ENCODE assay signal across 10 cellular contexts in the genomic region with DNA sequence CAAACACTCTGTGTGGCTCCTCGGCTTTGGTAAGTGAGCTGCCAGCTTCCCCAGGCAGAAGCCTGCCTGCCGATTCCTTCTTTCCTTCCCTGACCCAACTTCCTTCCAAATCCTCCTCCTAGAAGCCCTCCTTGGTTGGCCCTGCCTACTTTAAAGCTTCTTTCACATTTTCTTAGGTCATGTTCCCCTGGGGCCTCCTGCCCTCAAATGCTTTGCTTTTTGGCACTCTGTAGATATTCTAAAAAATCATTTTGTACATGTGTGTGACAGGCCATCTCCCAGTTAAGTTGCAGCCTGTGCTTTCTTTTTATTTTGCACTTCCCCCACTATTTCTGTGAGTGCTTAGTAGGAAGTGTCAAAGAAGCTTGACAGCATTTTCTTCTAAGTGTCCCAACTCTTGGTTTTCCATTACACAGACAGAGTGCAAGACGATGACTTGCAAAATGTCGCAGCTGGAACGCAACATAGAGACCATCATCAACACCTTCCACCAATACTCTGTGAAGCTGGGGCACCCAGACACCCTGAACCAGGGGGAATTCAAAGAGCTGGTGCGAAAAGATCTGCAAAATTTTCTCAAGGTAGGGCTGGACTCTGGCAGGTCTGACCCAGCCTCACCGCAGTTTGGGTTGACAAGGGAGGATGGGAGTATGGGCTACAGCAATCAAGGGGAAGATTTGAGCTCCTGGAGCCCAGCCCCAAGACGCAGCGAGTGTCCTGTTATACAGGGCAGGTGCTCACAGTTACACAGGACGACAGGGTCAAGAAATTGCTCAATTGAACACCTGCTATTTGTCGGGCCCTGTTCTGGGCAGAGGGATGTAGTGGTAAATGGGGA. TPM values are rescaled to one million over a fixed set of nuclear protein-coding genes. Genes with fewer than 3 reads are reported as not detected.
A peak's percentile ranks its signal among the peaks of the same experiment; 100 is the strongest.
DNase-seq lines count a peak whose midpoint lies in the region; ATAC-seq and TF ChIP-seq lines count a peak whose summit lies in the region.
"Had no signal": no experiment of that assay in that cellular context is flagged by ENCODE, and none has a peak within 500 bp of the region (broad histone marks: within the 10 kb centered on the region; RNA-seq: fewer than 3 reads in every experiment).

A gene (plus strand): TSS at position 2 of the 838 bp plus-strand sequence. CDS start 430 bp downstream, at position 432.

- no peak for TF ChIP-seq CTCF in MM.1S (IDR thresholded peaks at IDR 0.05; ENCODE audit: low read length)
- no peak for TF ChIP-seq CTCF in body of pancreas (IDR thresholded peaks at IDR 0.05)
- no peak for TF ChIP-seq CTCF in kidney epithelial cell (IDR thresholded peaks at IDR 0.05; ENCODE audit: insufficient read depth, low read length, poor library complexity, severe bottlenecking)

- peak within 1 kb of the TSS; percentile 36 for H3K27ac Mint-ChIP-seq in stimulated activated effector memory CD8-positive, alpha-beta T cell treated with anti-CD3 and anti-CD28 coated beads, Interleukin-12 subunit alpha, Interleukin-12 subunit beta, amount 100 ng/mL, for 72 hours

- peak in 1 of 3 donors; percentile 45 for TF ChIP-seq POLR2A in body of pancreas (IDR thresholded peaks at IDR 0.05)

- 0 out of 2 replicates have a peak within 1 kb of the TSS, but pooled peaks have one; percentile 3 for H2AFZ ChIP-seq in MM.1S (ENCODE audit: low read length)

- H3F3A ChIP-seq in MM.1S (ENCODE audit: insufficient read depth, low read length) = no peaks in the 10 kb centered on the region

- H4K20me1 ChIP-seq in MM.1S (ENCODE audit: insufficient read depth, low read length) = no peaks in the 10 kb centered on the region

- H3K9me3 Mint-ChIP-seq in stimulated activated effector memory CD8-positive, alpha-beta T cell treated with anti-CD3 and anti-CD28 coated beads, Interleukin-12 subunit alpha, Interleukin-12 subunit beta, amount 100 ng/mL, for 72 hours = no peaks in the 10 kb centered on the region
- H3K9me3 Mint-ChIP-seq: effector memory CD8-positive, alpha-beta T cell had no signal

- no peaks in the 10 kb centered on the region for H3K36me3 Mint-ChIP-seq in stimulated activated effector memory CD8-positive, alpha-beta T cell treated with anti-CD3 and anti-CD28 coated beads, Interleukin-12 subunit alpha, Interleukin-12 subunit beta, amount 100 ng/mL, for 72 hours

- H3K9me2 ChIP-seq in MM.1S (replicated peaks; ENCODE audit: insufficient read depth, low read length) = no peaks in the 10 kb centered on the region

- no peak within 1 kb of the TSS for H3K9ac ChIP-seq in MM.1S (ENCODE audit: low read length)

- H3K4me3 Mint-ChIP-seq in stimulated activated effector memory CD8-positive, alpha-beta T cell treated with anti-CD3 and anti-CD28 coated beads, Interleukin-12 subunit alpha, Interleukin-12 subunit beta, amount 100 ng/mL, for 72 hours = no peak within 1 kb of the TSS

- H3K27ac ChIP-seq in MM.1S (ENCODE audit: low read length) (no peak within 1 kb of the TSS), body of pancreas (peak within 1 kb of the TSS in 1 of 4 donors; percentile 54)

- H3K4me2 ChIP-seq in MM.1S (ENCODE audit: low read depth, low read length) = no peak within 1 kb of the TSS

- H3K36me3 ChIP-seq in MM.1S (replicated peaks; ENCODE audit: insufficient read depth, low read length) = no peaks in the 10 kb centered on the region
- H3K36me3 ChIP-seq in body of pancreas (replicated peaks in 1 of 2; ENCODE audit: insufficient read depth in 1 of 2, low read depth in 2 of 2) = no peaks in the 10 kb centered on the region
- no peaks in the 10 kb centered on the region for H3K36me3 ChIP-seq in kidney epithelial cell (ENCODE audit: control insufficient read depth, insufficient read depth, low read length)

- no peaks in the 10 kb centered on the region for H3K79me2 ChIP-seq in MM.1S (ENCODE audit: low read length)

- peaks cover 10% of the 10 kb centered on the region for H3K4me1 Mint-ChIP-seq in stimulated activated effector memory CD8-positive, alpha-beta T cell treated with anti-CD3 and anti-CD28 coated beads, Interleukin-12 subunit alpha, Interleukin-12 subunit beta, amount 100 ng/mL, for 72 hours

- no peaks in the 10 kb centered on the region for H3K27me3 ChIP-seq in MM.1S (replicated peaks; ENCODE audit: insufficient read depth, low read length)
- no peaks in the 10 kb centered on the region for H3K27me3 ChIP-seq in body of pancreas
- no peaks in the 10 kb centered on the region for H3K27me3 ChIP-seq in kidney epithelial cell (ENCODE audit: control insufficient read depth, insufficient read depth, low read length)

- H3K9me3 ChIP-seq in MM.1S (replicated peaks; ENCODE audit: insufficient read depth, low read length) (no peaks in the 10 kb centered on the region), body of pancreas (no peaks in the 10 kb centered on the region)

- H3K4me1 ChIP-seq in MM.1S (ENCODE audit: low read length) (0 out of 2 replicates have a peak, but pooled peaks cover 3% of the 10 kb centered on the region), body of pancreas (no peaks in the 10 kb centered on the region)

- H3K4me3 ChIP-seq in MM.1S (ENCODE audit: low read length) (no peak within 1 kb of the TSS), body of pancreas (no peak within 1 kb of the TSS), kidney epithelial cell (ENCODE audit: low read depth, low read length) (no peak within 1 kb of the TSS)

- intact Hi-C loops in body of pancreas (cut with DNase I) = loop anchor here (5.0 kb wide), 1 partner anchor 139 kb away; no protein-coding TSS in a partner anchor

- ATAC-seq in body of pancreas (no peak), GM18861 (IDR thresholded peaks at IDR 0.05; ENCODE audit: unreplicated experiment) (no peak), HG03457 (IDR thresholded peaks at IDR 0.05; ENCODE audit: unreplicated experiment) (no peak), GM18867 (IDR thresholded peaks at IDR 0.05; ENCODE audit: unreplicated experiment) (no peak)
- no peak for ATAC-seq in stimulated activated effector memory CD8-positive, alpha-beta T cell treated with anti-CD3 and anti-CD28 coated beads, Interleukin-12 subunit alpha, Interleukin-12 subunit beta, amount 100 ng/mL, for 72 hours

- WGBS in body of pancreas, 2 donors = 55 to 61% methylated on average over 11 of the region's 11 CpGs

- DNase-seq in MM.1S (no peak), body of pancreas (no peak), kidney epithelial cell (ENCODE audit: low read depth) (no peak), NCI-H1092 treated with DMSO at 0.1 percent for 48 hours (lab: John Stamatoyannopoulos, UW) (no peak)
- DNase-seq in stimulated activated effector memory CD8-positive, alpha-beta T cell treated with anti-CD3 and anti-CD28 coated beads, Interleukin-12 subunit alpha, Interleukin-12 subunit beta, amount 100 ng/mL, for 72 hours (ENCODE audit: low spot score in 2 of 2) = peak in 1 of 2 donors; percentile 29
- DNase-seq: DMS79 treated with DMSO at 0.1 percent for 48 hours; effector memory CD8-positive, alpha-beta T cell had no signal

RNA-seq across cellular contexts. Expression of the gene that starts here (rescaled TPM):
- total RNA-seq in body of pancreas (10 to 100 TPM; 19.5 to 43.2 TPM), kidney epithelial cell (35.3 and 55.9 TPM in 2 replicates)
